ENCODE assay signal across 1 cellular context in genomic region chr18:8942021-8942908, GRCh38.
TF ChIP-seq lines count a peak whose summit lies in the region.

No MANE protein-coding gene starts in this region.

TF ChIP-seq in K562, 482 proteins besides CTCF, POLR2A, EP300 and RAD21 (continued from another document and continues in another):
- TF ChIP-seq, protein P1, sequence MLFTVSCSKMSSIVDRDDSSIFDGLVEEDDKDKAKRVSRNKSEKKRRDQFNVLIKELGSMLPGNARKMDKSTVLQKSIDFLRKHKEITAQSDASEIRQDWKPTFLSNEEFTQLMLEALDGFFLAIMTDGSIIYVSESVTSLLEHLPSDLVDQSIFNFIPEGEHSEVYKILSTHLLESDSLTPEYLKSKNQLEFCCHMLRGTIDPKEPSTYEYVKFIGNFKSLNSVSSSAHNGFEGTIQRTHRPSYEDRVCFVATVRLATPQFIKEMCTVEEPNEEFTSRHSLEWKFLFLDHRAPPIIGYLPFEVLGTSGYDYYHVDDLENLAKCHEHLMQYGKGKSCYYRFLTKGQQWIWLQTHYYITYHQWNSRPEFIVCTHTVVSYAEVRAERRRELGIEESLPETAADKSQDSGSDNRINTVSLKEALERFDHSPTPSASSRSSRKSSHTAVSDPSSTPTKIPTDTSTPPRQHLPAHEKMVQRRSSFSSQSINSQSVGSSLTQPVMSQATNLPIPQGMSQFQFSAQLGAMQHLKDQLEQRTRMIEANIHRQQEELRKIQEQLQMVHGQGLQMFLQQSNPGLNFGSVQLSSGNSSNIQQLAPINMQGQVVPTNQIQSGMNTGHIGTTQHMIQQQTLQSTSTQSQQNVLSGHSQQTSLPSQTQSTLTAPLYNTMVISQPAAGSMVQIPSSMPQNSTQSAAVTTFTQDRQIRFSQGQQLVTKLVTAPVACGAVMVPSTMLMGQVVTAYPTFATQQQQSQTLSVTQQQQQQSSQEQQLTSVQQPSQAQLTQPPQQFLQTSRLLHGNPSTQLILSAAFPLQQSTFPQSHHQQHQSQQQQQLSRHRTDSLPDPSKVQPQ (CRISPR knock-in tag; IDR thresholded peaks at IDR 0.05; ENCODE audit: borderline replicate concordance): no peak
- TF ChIP-seq ZNF444 (CRISPR knock-in tag; IDR thresholded peaks at IDR 0.05) (no peak), TAF7 (tag; IDR thresholded peaks at IDR 0.05) (no peak), GATAD2A (IDR thresholded peaks at IDR 0.05) (no peak), EP400 (IDR thresholded peaks at IDR 0.05) (peak; percentile 15; the same call in 1 of the 2 replicates), ZNF197 (CRISPR knock-in tag; IDR thresholded peaks at IDR 0.05; ENCODE audit: low read depth) (no peak), ZNF175 (CRISPR knock-in tag; IDR thresholded peaks at IDR 0.05; ENCODE audit: low read depth) (no peak), TFE3 (CRISPR knock-in tag; IDR thresholded peaks at IDR 0.05) (no peak), PTTG1 (tag; IDR thresholded peaks at IDR 0.05; ENCODE audit: low read depth) (no peak), ZNF212 (CRISPR knock-in tag; IDR thresholded peaks at IDR 0.05) (no peak), NFATC3 (IDR thresholded peaks at IDR 0.05) (no peak), MIER1 (IDR thresholded peaks at IDR 0.05; ENCODE audit: low read depth) (no peak), L3MBTL2 (IDR thresholded peaks at IDR 0.05) (peak; percentile 32; the same call in 1 of the 2 replicates), ZNF639 (CRISPR knock-in tag; conservative IDR thresholded peaks at IDR 0.05 in 1 of 2, IDR thresholded peaks at IDR 0.05 in 1 of 2) (no peak), ZKSCAN1 (IDR thresholded peaks at IDR 0.05; ENCODE audit: low read depth, low read length) (no peak), REST (CRISPR knock-in tag; IDR thresholded peaks at IDR 0.05; ENCODE audit: low read depth) (no peak), TBL1XR1 (IDR thresholded peaks at IDR 0.05; ENCODE audit: low read length in 2 of 2) (no peak), SETDB1 (IDR thresholded peaks at IDR 0.05; ENCODE audit: low read length) (no peak), SP2 (IDR thresholded peaks at IDR 0.05; ENCODE audit: extremely low read depth, low read depth, low read length, poor library complexity, severe bottlenecking) (no peak), ZNF318 (IDR thresholded peaks at IDR 0.05; ENCODE audit: borderline replicate concordance in 1 of 2, low read depth in 1 of 2) (no peak), SAP30 (IDR thresholded peaks at IDR 0.05; ENCODE audit: borderline replicate concordance, insufficient read depth, low read depth, low read length, poor library complexity, severe bottlenecking) (no peak), ZBTB7A (IDR thresholded peaks at IDR 0.05; ENCODE audit: borderline replicate concordance, control insufficient read depth, low read depth, low read length) (no peak), ZNF282 (CRISPR knock-in tag; IDR thresholded peaks at IDR 0.05) (no peak), E2F4 (CRISPR knock-in tag; IDR thresholded peaks at IDR 0.05; ENCODE audit: low read depth) (no peak), ZNF512 (tag; IDR thresholded peaks at IDR 0.05) (0 out of 2 replicates have a peak, but pooled peaks have one; percentile 28), SOX6 (IDR thresholded peaks at IDR 0.05) (peak; percentile 72), CREBBP (IDR thresholded peaks at IDR 0.05; ENCODE audit: low read depth, low read length) (no peak), SREBF2 (CRISPR knock-in tag; IDR thresholded peaks at IDR 0.05) (no peak), ZNF717 (CRISPR knock-in tag; IDR thresholded peaks at IDR 0.05) (no peak), CBFB (CRISPR knock-in tag; IDR thresholded peaks at IDR 0.05) (no peak), ZNF121 (CRISPR knock-in tag; conservative IDR thresholded peaks at IDR 0.05) (no peak), POLR3G (IDR thresholded peaks at IDR 0.05; ENCODE audit: extremely low read depth, insufficient read length, insufficient replicate concordance) (no peak), GABPB2 (CRISPR knock-in tag; conservative IDR thresholded peaks at IDR 0.05) (no peak)
- TF ChIP-seq, protein P2, sequence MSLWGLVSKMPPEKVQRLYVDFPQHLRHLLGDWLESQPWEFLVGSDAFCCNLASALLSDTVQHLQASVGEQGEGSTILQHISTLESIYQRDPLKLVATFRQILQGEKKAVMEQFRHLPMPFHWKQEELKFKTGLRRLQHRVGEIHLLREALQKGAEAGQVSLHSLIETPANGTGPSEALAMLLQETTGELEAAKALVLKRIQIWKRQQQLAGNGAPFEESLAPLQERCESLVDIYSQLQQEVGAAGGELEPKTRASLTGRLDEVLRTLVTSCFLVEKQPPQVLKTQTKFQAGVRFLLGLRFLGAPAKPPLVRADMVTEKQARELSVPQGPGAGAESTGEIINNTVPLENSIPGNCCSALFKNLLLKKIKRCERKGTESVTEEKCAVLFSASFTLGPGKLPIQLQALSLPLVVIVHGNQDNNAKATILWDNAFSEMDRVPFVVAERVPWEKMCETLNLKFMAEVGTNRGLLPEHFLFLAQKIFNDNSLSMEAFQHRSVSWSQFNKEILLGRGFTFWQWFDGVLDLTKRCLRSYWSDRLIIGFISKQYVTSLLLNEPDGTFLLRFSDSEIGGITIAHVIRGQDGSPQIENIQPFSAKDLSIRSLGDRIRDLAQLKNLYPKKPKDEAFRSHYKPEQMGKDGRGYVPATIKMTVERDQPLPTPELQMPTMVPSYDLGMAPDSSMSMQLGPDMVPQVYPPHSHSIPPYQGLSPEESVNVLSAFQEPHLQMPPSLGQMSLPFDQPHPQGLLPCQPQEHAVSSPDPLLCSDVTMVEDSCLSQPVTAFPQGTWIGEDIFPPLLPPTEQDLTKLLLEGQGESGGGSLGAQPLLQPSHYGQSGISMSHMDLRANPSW (CRISPR knock-in tag; IDR thresholded peaks at IDR 0.05): no peak
- TF ChIP-seq, protein P3, sequence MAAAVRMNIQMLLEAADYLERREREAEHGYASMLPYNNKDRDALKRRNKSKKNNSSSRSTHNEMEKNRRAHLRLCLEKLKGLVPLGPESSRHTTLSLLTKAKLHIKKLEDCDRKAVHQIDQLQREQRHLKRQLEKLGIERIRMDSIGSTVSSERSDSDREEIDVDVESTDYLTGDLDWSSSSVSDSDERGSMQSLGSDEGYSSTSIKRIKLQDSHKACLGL (CRISPR knock-in tag; IDR thresholded peaks at IDR 0.05; ENCODE audit: borderline replicate concordance, poor library complexity, severe bottlenecking): no peak
